In genomic region chr17:57553991-57554825, GRCh38 we compare ENCODE assay signal across 11 cellular contexts.
DNase-seq lines count a peak whose midpoint lies in the region; ATAC-seq and TF ChIP-seq lines count a peak whose summit lies in the region.
"Had no signal": no experiment of that assay in that cellular context is flagged by ENCODE, and none has a peak within 500 bp of the region (broad histone marks: within the 10 kb centered on the region; RNA-seq: fewer than 3 reads in every experiment).

No MANE protein-coding gene starts in this region.

- peaks cover 17% of the 10 kb centered on the region for H3K36me3 ChIP-seq in mesodermal cell (ENCODE audit: control insufficient read depth, insufficient read depth, low read length)

- no peak for TF ChIP-seq CTCF in choroid plexus epithelial cell (conservative IDR thresholded peaks at IDR 0.05; ENCODE audit: low read depth, low read length)

- ATAC-seq in HG03469 (IDR thresholded peaks at IDR 0.05; ENCODE audit: unreplicated experiment), result no peak
- ATAC-seq: PC-3 had no signal

- H3K4me1 ChIP-seq in mesodermal cell (ENCODE audit: control insufficient read depth, insufficient read depth, low read length, poor library complexity, severe bottlenecking), result peaks cover 77% of the 10 kb centered on the region

- DNase-seq in D341Med (ENCODE audit: low spot score) (peak; percentile 85), MV-4-11 (lab: John Stamatoyannopoulos, UW) (peak; percentile 58), choroid plexus epithelial cell (ENCODE audit: low read depth) (peak; percentile 71), SHP77 treated with DMSO at 0.1 percent for 48 hours (lab: John Stamatoyannopoulos, UW) (no peak), G401 (ENCODE audit: low spot score) (no peak), SKM-1 (lab: John Stamatoyannopoulos, UW; ENCODE audit: unreplicated experiment) (no peak)
- DNase-seq: activated CD4-positive, alpha-beta memory T cell treated with anti-CD3 and anti-CD28 coated beads for 36 hours; left cardiac atrium; PC-3 had no signal

- H3K27ac ChIP-seq in mesodermal cell (ENCODE audit: low read depth, low read length, severe bottlenecking), result peak overlapping the region; percentile 92

- 42 to 51% methylated on average over 7 to 9 of the region's 14 CpGs for WGBS in mesodermal cell (ENCODE audit: insufficient coverage in 2 of 2), 2 experiments

- in situ Hi-C loops in G401 (cut with HindIII; ENCODE audit: low sequenced_read_pairs), result no loop called here

- H3K4me3 ChIP-seq in choroid plexus epithelial cell (ENCODE audit: low read depth, low read length) (no peak overlapping the region), mesodermal cell (ENCODE audit: extremely low read depth, insufficient read depth, low read length, poor library complexity, severe bottlenecking) (no peak overlapping the region)

- no peaks in the 10 kb centered on the region for H3K9me3 ChIP-seq in mesodermal cell (ENCODE audit: control insufficient read depth, low read length)

Comparison
In these comparisons a context has a peak if more than half of its experiments do, and no peak if none do; other contexts are left out.
1. DNase-seq: peak in D341Med (single experiment), MV-4-11 (single experiment) and choroid plexus epithelial cell (single experiment); none in SHP77 treated with DMSO at 0.1 percent for 48 hours (single experiment), G401 (single experiment) and SKM-1 (single experiment).